10 cellular contexts compared by ENCODE assay signal in genomic region chr12:53973093-53974042, GRCh38. TPM values are rescaled to one million over a fixed set of nuclear protein-coding genes. Genes with fewer than 3 reads are reported as not detected.
DNase-seq lines count a peak whose midpoint lies in the region; ATAC-seq, FAIRE-seq and TF ChIP-seq lines count a peak whose summit lies in the region.
"Had no signal": no experiment of that assay in that cellular context is flagged by ENCODE, and none has a peak within 500 bp of the region (broad histone marks: within the 10 kb centered on the region; RNA-seq: fewer than 3 reads in every experiment).

HOXC11 (plus strand) TSS chr12:53973126; CDS start chr12:53973242, 116 bp downstream.

- no peaks in the 10 kb centered on the region for H3F3A ChIP-seq in PC-3 (ENCODE audit: low read length, unreplicated experiment)

- peak within 1 kb of the TSS; percentile 38; the same call in 1 of the 2 replicates for H3K9ac ChIP-seq in ES-I3 (ENCODE audit: low read depth, low read length)
- H3K9ac ChIP-seq in PC-3 (ENCODE audit: low read length), result peak within 1 kb of the TSS; percentile 77

- intact Hi-C loops in PC-3 (cut with micrococcal nuclease), result no loop called here

- H3K4me3 ChIP-seq in PC-3 (ENCODE audit: low read length) (peak within 1 kb of the TSS; percentile 75), skeletal muscle cell (ENCODE audit: low read depth, low read length) (peak within 1 kb of the TSS; percentile 75)

- no peaks in the 10 kb centered on the region for H3K36me3 ChIP-seq in ES-I3 (ENCODE audit: insufficient read depth, low read length)
- no peaks in the 10 kb centered on the region for H3K36me3 ChIP-seq in PC-3 (ENCODE audit: low read depth, low read length)

- no peaks in the 10 kb centered on the region for H3K9me2 ChIP-seq in PC-3 (replicated peaks; ENCODE audit: low read length)

- TF ChIP-seq POLR2A in GM12891 (IDR thresholded peaks at IDR 0.05; ENCODE audit: low read depth, low read length), result no peak

- TF ChIP-seq CTCF in PC-3 (conservative IDR thresholded peaks at IDR 0.05; ENCODE audit: low read depth, low read length), result no peak

- CTCF ChIA-PET in PC-3 (lab: Charles Lee), result interaction anchor here (0.6 kb wide), 1 partner anchor 229 kb away, joined by 4 read pairs; no protein-coding TSS in a partner anchor

- DNase-seq in PC-3, result peak; percentile 12
- no peak for DNase-seq in skeletal muscle cell (ENCODE audit: low read depth)
- DNase-seq in GM12891 (ENCODE audit: insufficient read length, low spot score), result no peak
- no peak for DNase-seq in caudate nucleus (lab: John Stamatoyannopoulos, UW)
- DNase-seq in NCI-H2196 treated with DMSO at 0.1 percent for 48 hours (lab: John Stamatoyannopoulos, UW; ENCODE audit: unreplicated experiment), result no peak
- no peak for DNase-seq in SW480 (ENCODE audit: low spot score)
- DNase-seq: central memory CD4-positive, alpha-beta T cell; SW 1271 had no signal

- no peak for FAIRE-seq in GM12891 (lab: Jason Lieb, UNC)

- H3K4me2 ChIP-seq in PC-3 (ENCODE audit: low read length), result peak within 1 kb of the TSS; percentile 95

- BruUV-seq in PC-3 (replicated peaks; lab: Mats Ljungman, UMichigan), result no TSS peak

- no peaks in the 10 kb centered on the region for H3K4me1 ChIP-seq in ES-I3 (ENCODE audit: insufficient read depth, low read length)
- H3K4me1 ChIP-seq in PC-3 (ENCODE audit: insufficient read depth, low read length), result peaks cover 25% of the 10 kb centered on the region

- H3K9me3 ChIP-seq in ES-I3 (ENCODE audit: control insufficient read depth, insufficient read depth, low read length) (no peaks in the 10 kb centered on the region), PC-3 (ENCODE audit: low read length) (no peaks in the 10 kb centered on the region)

- no peaks in the 10 kb centered on the region for H4K20me1 ChIP-seq in PC-3 (ENCODE audit: low read length)

- ATAC-seq in PC-3 (peak; percentile 7; the same call in 1 of the 2 replicates), esophagus mucosa (peak; percentile 23)

- no peaks in the 10 kb centered on the region for H3K27me3 ChIP-seq in PC-3 (ENCODE audit: low read length)

- no peaks in the 10 kb centered on the region for H3K79me2 ChIP-seq in PC-3 (ENCODE audit: low read length)

- H3K27ac ChIP-seq in PC-3 (ENCODE audit: low read length), result no peak within 1 kb of the TSS
- no peak within 1 kb of the TSS for H3K27ac ChIP-seq in caudate nucleus (ENCODE audit: low read depth, low read length)

- POLR2A ChIA-PET in PC-3 (lab: Charles Lee; ENCODE audit: unreplicated experiment), result no interaction called here

- H2AFZ ChIP-seq in PC-3 (ENCODE audit: low read length), result peak within 1 kb of the TSS; percentile 89

TF ChIP-seq in GM12891, 5 proteins besides CTCF, POLR2A, EP300 and RAD21:
- TF ChIP-seq SPI1 (IDR thresholded peaks at IDR 0.05; ENCODE audit: low read depth, low read length) (no peak), POLR2AphosphoS5 (IDR thresholded peaks at IDR 0.05; ENCODE audit: low read depth, low read length) (no peak), POU2F2 (IDR thresholded peaks at IDR 0.05; ENCODE audit: low read depth, low read length) (no peak), TAF1 (IDR thresholded peaks at IDR 0.05; ENCODE audit: low read depth, low read length) (no peak), PAX5 (IDR thresholded peaks at IDR 0.05; ENCODE audit: insufficient read depth, low read length, severe bottlenecking) (no peak)
TF ChIP-seq in GM12891: peak in this region for 0.

RNA-seq across cellular contexts. Expression of gene HOXC11, which starts in this region (rescaled TPM):
- total RNA-seq in PC-3 (2014; rRNA removed) (0.84 and 1.2 TPM in 2 replicates), esophagus mucosa (0.08 TPM)
- not detected for polyA plus RNA-seq in GM12891 (2012; ENCODE audit: low read depth, missing spikeins)

Comparison
In these comparisons a context has a peak if more than half of its experiments do, and no peak if none do; other contexts are left out.
1. Peak in ATAC-seq in esophagus mucosa; RNA of the gene not detected or under 1 TPM.